ENCODE assay signal across 1 cellular context in the genomic region with DNA sequence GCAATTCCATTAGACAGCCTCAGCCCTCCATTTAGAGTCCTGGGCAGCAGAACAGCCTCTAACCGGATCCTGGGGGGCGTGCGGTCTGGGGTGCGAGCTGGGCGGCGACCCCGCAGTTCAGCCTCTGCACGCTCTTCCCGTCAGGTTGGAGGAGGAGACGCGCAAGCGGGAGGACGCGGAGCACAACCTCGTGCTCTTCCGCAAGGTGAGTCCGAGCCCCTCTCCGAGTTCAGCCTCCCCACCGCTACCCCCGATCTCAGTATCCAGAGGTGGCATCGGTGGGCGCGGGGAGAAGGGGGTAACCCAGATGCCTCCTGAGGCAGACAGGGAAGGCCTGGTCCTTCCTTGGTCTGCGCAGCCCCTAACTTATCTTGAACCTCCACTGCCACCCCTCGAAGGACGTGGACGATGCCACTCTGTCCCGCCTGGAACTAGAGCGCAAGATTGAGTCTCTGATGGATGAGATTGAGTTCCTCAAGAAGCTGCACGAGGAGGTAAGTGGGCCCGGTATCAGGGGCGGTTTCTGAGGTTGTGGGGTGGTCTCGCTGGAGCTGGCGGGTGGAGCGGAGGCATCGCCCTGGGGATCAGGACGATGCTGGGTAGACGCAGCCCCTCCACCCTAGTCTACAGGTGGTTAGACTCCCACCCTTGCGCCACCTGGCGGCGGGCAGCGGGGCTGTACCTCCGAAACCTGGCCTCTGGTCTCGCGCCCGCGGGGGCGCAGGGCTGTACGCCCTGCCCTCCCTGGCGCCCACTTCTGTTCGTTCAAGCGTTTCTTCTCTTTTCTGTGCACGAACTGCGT.
TF ChIP-seq lines count a peak whose summit lies in the region.

No MANE protein-coding gene starts in this region.

TF ChIP-seq in HepG2, 621 proteins besides CTCF, POLR2A, EP300 and RAD21 (continued from another document and continues in another):
- TF ChIP-seq THAP9 (CRISPR knock-in tag; IDR thresholded peaks at IDR 0.05; ENCODE audit: borderline replicate concordance) (no peak), ATRX (CRISPR knock-in tag; IDR thresholded peaks at IDR 0.05; ENCODE audit: borderline replicate concordance) (no peak), ZNF792 (CRISPR knock-in tag; IDR thresholded peaks at IDR 0.05) (no peak), ZNF629 (CRISPR knock-in tag; conservative IDR thresholded peaks at IDR 0.05) (no peak), ZNF703 (CRISPR knock-in tag; IDR thresholded peaks at IDR 0.05; ENCODE audit: borderline replicate concordance) (no peak), ZNF841 (CRISPR knock-in tag; IDR thresholded peaks at IDR 0.05; ENCODE audit: borderline replicate concordance) (no peak), ZMYM3 (CRISPR knock-in tag; IDR thresholded peaks at IDR 0.05) (no peak), ZBTB38 (CRISPR knock-in tag; IDR thresholded peaks at IDR 0.05) (no peak), MAF1 (CRISPR knock-in tag; IDR thresholded peaks at IDR 0.05; ENCODE audit: borderline replicate concordance) (no peak), MTF1 (CRISPR knock-in tag; IDR thresholded peaks at IDR 0.05) (no peak), ZSCAN20 (CRISPR knock-in tag; IDR thresholded peaks at IDR 0.05; ENCODE audit: borderline replicate concordance) (no peak), ZSCAN22 (CRISPR knock-in tag; IDR thresholded peaks at IDR 0.05) (no peak), ZNF383 (CRISPR knock-in tag; IDR thresholded peaks at IDR 0.05; ENCODE audit: borderline replicate concordance) (no peak), EZH2 (conservative IDR thresholded peaks at IDR 0.05; ENCODE audit: low read depth, low read length) (no peak), ONECUT2 (CRISPR knock-in tag; IDR thresholded peaks at IDR 0.05) (no peak), BATF2 (CRISPR knock-in tag; IDR thresholded peaks at IDR 0.05) (no peak), ZNF3 (CRISPR knock-in tag; IDR thresholded peaks at IDR 0.05) (no peak), NFE2L2 (IDR thresholded peaks at IDR 0.05; ENCODE audit: low read length) (no peak), BCLAF1 (IDR thresholded peaks at IDR 0.05) (no peak), ZSCAN9 (CRISPR knock-in tag; IDR thresholded peaks at IDR 0.05; ENCODE audit: borderline replicate concordance) (no peak), ZNF788 (CRISPR knock-in tag; IDR thresholded peaks at IDR 0.05; ENCODE audit: borderline replicate concordance) (peak; percentile 20; the same call in 1 of the 2 replicates), ZNF768 (CRISPR knock-in tag; IDR thresholded peaks at IDR 0.05) (peak; percentile 36; the same call in 1 of the 2 replicates), KLF11 (CRISPR knock-in tag; IDR thresholded peaks at IDR 0.05) (no peak), ZNF44 (CRISPR knock-in tag; IDR thresholded peaks at IDR 0.05) (no peak), MTA3 (CRISPR knock-in tag; IDR thresholded peaks at IDR 0.05) (no peak), SNRNP70 (IDR thresholded peaks at IDR 0.05; ENCODE audit: low read depth, low read length) (no peak), CREB1 (IDR thresholded peaks at IDR 0.05) (no peak), CREB1 (CRISPR knock-in tag; IDR thresholded peaks at IDR 0.05) (no peak), MAZ (IDR thresholded peaks at IDR 0.05; ENCODE audit: borderline replicate concordance, low read depth, low read length) (no peak), MAZ (CRISPR knock-in tag; IDR thresholded peaks at IDR 0.05; ENCODE audit: low read depth) (peak; percentile 40; the same call in 1 of the 2 replicates), ZSCAN21 (CRISPR knock-in tag; IDR thresholded peaks at IDR 0.05; ENCODE audit: borderline replicate concordance) (no peak), ZEB1 (IDR thresholded peaks at IDR 0.05; ENCODE audit: insufficient replicate concordance, low read depth) (no peak), KDM2A (CRISPR knock-in tag; IDR thresholded peaks at IDR 0.05; ENCODE audit: borderline replicate concordance, low read depth) (no peak), MED13 (CRISPR knock-in tag; IDR thresholded peaks at IDR 0.05) (no peak), SMAD1 (CRISPR knock-in tag; IDR thresholded peaks at IDR 0.05; ENCODE audit: borderline replicate concordance, low read depth) (no peak), ZNF256 (CRISPR knock-in tag; conservative IDR thresholded peaks at IDR 0.05) (no peak), ZNF232 (CRISPR knock-in tag; IDR thresholded peaks at IDR 0.05; ENCODE audit: borderline replicate concordance) (no peak), ZNF557 (CRISPR knock-in tag; IDR thresholded peaks at IDR 0.05) (no peak), ARID2 (CRISPR knock-in tag; IDR thresholded peaks at IDR 0.05; ENCODE audit: borderline replicate concordance) (no peak), SOX6 (IDR thresholded peaks at IDR 0.05) (no peak), SOX6 (CRISPR knock-in tag; IDR thresholded peaks at IDR 0.05) (no peak), KLF16 (CRISPR knock-in tag; IDR thresholded peaks at IDR 0.05) (no peak), MYC (CRISPR knock-in tag; IDR thresholded peaks at IDR 0.05; ENCODE audit: borderline replicate concordance) (peak; percentile 9; the same call in 1 of the 2 replicates), ZNF546 (CRISPR knock-in tag; conservative IDR thresholded peaks at IDR 0.05) (no peak), ZNF124 (CRISPR knock-in tag; IDR thresholded peaks at IDR 0.05) (no peak), SIX1 (CRISPR knock-in tag; IDR thresholded peaks at IDR 0.05; ENCODE audit: borderline replicate concordance) (no peak), NCOR1 (IDR thresholded peaks at IDR 0.05; ENCODE audit: borderline replicate concordance, low read length) (no peak), RFX1 (IDR thresholded peaks at IDR 0.05) (no peak), ZNF761 (CRISPR knock-in tag; conservative IDR thresholded peaks at IDR 0.05) (no peak), ZBTB21 (CRISPR knock-in tag; IDR thresholded peaks at IDR 0.05) (no peak), ZNF564 (CRISPR knock-in tag; IDR thresholded peaks at IDR 0.05) (no peak), HOXA3 (CRISPR knock-in tag; IDR thresholded peaks at IDR 0.05) (no peak), EHMT2 (IDR thresholded peaks at IDR 0.05; ENCODE audit: borderline replicate concordance, low read depth, low read length) (no peak)
- TF ChIP-seq, protein P1, sequence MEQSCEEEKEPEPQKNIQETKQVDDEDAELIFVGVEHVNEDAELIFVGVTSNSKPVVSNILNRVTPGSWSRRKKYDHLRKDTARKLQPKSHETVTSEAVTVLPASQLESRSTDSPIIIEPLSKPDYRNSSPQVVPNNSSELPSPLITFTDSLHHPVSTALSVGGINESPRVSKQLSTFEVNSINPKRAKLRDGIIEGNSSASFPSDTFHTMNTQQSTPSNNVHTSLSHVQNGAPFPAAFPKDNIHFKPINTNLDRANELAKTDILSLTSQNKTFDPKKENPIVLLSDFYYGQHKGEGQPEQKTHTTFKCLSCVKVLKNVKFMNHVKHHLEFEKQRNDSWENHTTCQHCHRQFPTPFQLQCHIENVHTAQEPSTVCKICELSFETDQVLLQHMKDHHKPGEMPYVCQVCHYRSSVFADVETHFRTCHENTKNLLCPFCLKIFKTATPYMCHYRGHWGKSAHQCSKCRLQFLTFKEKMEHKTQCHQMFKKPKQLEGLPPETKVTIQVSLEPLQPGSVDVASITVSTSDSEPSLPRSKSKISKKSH (CRISPR knock-in tag; IDR thresholded peaks at IDR 0.05; ENCODE audit: borderline replicate concordance): no peak
- TF ChIP-seq, protein P2, sequence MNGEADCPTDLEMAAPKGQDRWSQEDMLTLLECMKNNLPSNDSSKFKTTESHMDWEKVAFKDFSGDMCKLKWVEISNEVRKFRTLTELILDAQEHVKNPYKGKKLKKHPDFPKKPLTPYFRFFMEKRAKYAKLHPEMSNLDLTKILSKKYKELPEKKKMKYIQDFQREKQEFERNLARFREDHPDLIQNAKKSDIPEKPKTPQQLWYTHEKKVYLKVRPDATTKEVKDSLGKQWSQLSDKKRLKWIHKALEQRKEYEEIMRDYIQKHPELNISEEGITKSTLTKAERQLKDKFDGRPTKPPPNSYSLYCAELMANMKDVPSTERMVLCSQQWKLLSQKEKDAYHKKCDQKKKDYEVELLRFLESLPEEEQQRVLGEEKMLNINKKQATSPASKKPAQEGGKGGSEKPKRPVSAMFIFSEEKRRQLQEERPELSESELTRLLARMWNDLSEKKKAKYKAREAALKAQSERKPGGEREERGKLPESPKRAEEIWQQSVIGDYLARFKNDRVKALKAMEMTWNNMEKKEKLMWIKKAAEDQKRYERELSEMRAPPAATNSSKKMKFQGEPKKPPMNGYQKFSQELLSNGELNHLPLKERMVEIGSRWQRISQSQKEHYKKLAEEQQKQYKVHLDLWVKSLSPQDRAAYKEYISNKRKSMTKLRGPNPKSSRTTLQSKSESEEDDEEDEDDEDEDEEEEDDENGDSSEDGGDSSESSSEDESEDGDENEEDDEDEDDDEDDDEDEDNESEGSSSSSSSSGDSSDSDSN (CRISPR knock-in tag; IDR thresholded peaks at IDR 0.05): peak; percentile 46; the same call in 1 of the 2 replicates
- TF ChIP-seq, protein P3, sequence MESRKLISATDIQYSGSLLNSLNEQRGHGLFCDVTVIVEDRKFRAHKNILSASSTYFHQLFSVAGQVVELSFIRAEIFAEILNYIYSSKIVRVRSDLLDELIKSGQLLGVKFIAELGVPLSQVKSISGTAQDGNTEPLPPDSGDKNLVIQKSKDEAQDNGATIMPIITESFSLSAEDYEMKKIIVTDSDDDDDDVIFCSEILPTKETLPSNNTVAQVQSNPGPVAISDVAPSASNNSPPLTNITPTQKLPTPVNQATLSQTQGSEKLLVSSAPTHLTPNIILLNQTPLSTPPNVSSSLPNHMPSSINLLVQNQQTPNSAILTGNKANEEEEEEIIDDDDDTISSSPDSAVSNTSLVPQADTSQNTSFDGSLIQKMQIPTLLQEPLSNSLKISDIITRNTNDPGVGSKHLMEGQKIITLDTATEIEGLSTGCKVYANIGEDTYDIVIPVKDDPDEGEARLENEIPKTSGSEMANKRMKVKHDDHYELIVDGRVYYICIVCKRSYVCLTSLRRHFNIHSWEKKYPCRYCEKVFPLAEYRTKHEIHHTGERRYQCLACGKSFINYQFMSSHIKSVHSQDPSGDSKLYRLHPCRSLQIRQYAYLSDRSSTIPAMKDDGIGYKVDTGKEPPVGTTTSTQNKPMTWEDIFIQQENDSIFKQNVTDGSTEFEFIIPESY (CRISPR knock-in tag; IDR thresholded peaks at IDR 0.05): peak; percentile 19; the same call in 1 of the 2 replicates
- TF ChIP-seq, protein P4, sequence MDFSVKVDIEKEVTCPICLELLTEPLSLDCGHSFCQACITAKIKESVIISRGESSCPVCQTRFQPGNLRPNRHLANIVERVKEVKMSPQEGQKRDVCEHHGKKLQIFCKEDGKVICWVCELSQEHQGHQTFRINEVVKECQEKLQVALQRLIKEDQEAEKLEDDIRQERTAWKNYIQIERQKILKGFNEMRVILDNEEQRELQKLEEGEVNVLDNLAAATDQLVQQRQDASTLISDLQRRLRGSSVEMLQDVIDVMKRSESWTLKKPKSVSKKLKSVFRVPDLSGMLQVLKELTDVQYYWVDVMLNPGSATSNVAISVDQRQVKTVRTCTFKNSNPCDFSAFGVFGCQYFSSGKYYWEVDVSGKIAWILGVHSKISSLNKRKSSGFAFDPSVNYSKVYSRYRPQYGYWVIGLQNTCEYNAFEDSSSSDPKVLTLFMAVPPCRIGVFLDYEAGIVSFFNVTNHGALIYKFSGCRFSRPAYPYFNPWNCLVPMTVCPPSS (IDR thresholded peaks at IDR 0.05): no peak
- TF ChIP-seq, protein P5, sequence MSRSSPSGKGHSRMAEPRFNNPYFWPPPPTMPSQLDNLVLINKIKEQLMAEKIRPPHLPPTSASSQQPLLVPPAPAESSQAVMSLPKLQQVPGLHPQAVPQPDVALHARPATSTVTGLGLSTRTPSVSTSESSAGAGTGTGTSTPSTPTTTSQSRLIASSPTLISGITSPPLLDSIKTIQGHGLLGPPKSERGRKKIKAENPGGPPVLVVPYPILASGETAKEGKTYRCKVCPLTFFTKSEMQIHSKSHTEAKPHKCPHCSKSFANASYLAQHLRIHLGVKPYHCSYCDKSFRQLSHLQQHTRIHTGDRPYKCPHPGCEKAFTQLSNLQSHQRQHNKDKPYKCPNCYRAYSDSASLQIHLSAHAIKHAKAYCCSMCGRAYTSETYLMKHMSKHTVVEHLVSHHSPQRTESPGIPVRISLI (CRISPR knock-in tag; IDR thresholded peaks at IDR 0.05; ENCODE audit: borderline replicate concordance): no peak
